In genomic region chr11:17972987-17973386, GRCh38 we compare ENCODE assay signal across 8 cellular contexts. TPM values are rescaled to one million over a fixed set of nuclear protein-coding genes. Genes with fewer than 3 reads are reported as not detected.
DNase-seq lines count a peak whose midpoint lies in the region; ATAC-seq, FAIRE-seq and TF ChIP-seq lines count a peak whose summit lies in the region.

No MANE protein-coding gene starts in this region.

- H3K36me3 ChIP-seq in SJSA1, result no peaks in the 10 kb centered on the region; the same call in 1 of the 2 replicates
- no peaks in the 10 kb centered on the region for H3K36me3 ChIP-seq in parathyroid adenoma (ENCODE audit: control insufficient read depth, insufficient read depth, low read length)

- H3K9ac ChIP-seq in parathyroid adenoma, result no peak overlapping the region

- WGBS in A549 (ENCODE audit: missing lambda C conversion rate), result 72% methylated on average over 5 of the region's 5 CpGs

- no peaks in the 10 kb centered on the region for H3K4me1 ChIP-seq in A549
- no peaks in the 10 kb centered on the region for H3K4me1 ChIP-seq in SJSA1 (replicated peaks)
- no peaks in the 10 kb centered on the region for H3K4me1 ChIP-seq in parathyroid adenoma

- TF ChIP-seq RAD21 in A549 (conservative IDR thresholded peaks at IDR 0.05 in 1 of 2, IDR thresholded peaks at IDR 0.05 in 1 of 2), result peak in 1 of 2 experiments; percentile 48; a peak in 2 of 5 replicates

- no peak overlapping the region for H2AFZ ChIP-seq in parathyroid adenoma

- no peaks in the 10 kb centered on the region for H3K79me2 ChIP-seq in parathyroid adenoma

- no peak overlapping the region for H3K4me3 ChIP-seq in A549
- H3K4me3 ChIP-seq in SJSA1, result no peak overlapping the region
- H3K4me3 ChIP-seq in fibroblast of pulmonary artery (replicated peaks; ENCODE audit: low read depth, low read length), result no peak overlapping the region
- no peak overlapping the region for H3K4me3 ChIP-seq in parathyroid adenoma (ENCODE audit: low read depth, low read length)

- peak; percentile 66 to 90; a peak in 5 of 6 replicates for ATAC-seq in A549
- no peak for ATAC-seq in activated CD4-positive, CD25-positive, alpha-beta regulatory T cell treated with anti-CD3 and anti-CD28 coated beads, Interleukin-2, amount 50 U/mL, for 24 hours
- no peak for ATAC-seq in GM21723 (IDR thresholded peaks at IDR 0.05; ENCODE audit: unreplicated experiment)

- DNase-seq in A549 (ENCODE audit: low read depth in 1 of 2, low spot score in 1 of 2), result peak; percentile 23 to 62
- peak; percentile 95 for DNase-seq in H4 (ENCODE audit: low spot score)
- DNase-seq in SJSA1 (ENCODE audit: low read depth in 1 of 2, low spot score in 2 of 2), result peak; percentile 14 to 68
- peak; percentile 86 for DNase-seq in fibroblast of pulmonary artery (ENCODE audit: low read depth)
- no peak for DNase-seq in DMS153 (lab: John Stamatoyannopoulos, UW)

- no peak for TF ChIP-seq EP300 in A549 (IDR thresholded peaks at IDR 0.05)

- no peak overlapping the region for H3K27ac ChIP-seq in A549
- no peak overlapping the region for H3K27ac ChIP-seq in SJSA1
- H3K27ac ChIP-seq in parathyroid adenoma, result no peak overlapping the region

- no peak for FAIRE-seq in A549 (lab: Jason Lieb, UNC)

- CTCF ChIA-PET in A549 (lab: Yijun Ruan, JAX), result interaction anchor here (0.6 to 24.3 kb wide), 11 partner anchors 11 to 374 kb away, joined by 3 to 403 read pairs (median 4); partner anchors contain the start of gene KCNC1

- no peak for TF ChIP-seq POLR2A in A549 (IDR thresholded peaks at IDR 0.05; ENCODE audit: low read length)

- H3K27me3 ChIP-seq in SJSA1 (replicated peaks), result no peaks in the 10 kb centered on the region
- no peaks in the 10 kb centered on the region for H3K27me3 ChIP-seq in parathyroid adenoma (ENCODE audit: control insufficient read depth, insufficient read depth, low read length)

- TF ChIP-seq CTCF in A549 (IDR thresholded peaks at IDR 0.05) (peak; percentile 32; the same call in 2 of the 3 replicates), fibroblast of pulmonary artery (IDR thresholded peaks at IDR 0.05; ENCODE audit: low read length, missing control alignments) (peak; percentile 91), parathyroid adenoma (IDR thresholded peaks at IDR 0.05) (peak; percentile 60)

- H3K9me3 ChIP-seq in A549 (no peaks in the 10 kb centered on the region), SJSA1 (replicated peaks) (0 out of 2 replicates have a peak, but pooled peaks cover 3% of the 10 kb centered on the region), parathyroid adenoma (ENCODE audit: control insufficient read depth, low read length) (no peaks in the 10 kb centered on the region)

- POLR2A ChIA-PET in A549 (lab: Yijun Ruan, JAX), result no interaction called here

- H3K4me2 ChIP-seq in A549 (no peak overlapping the region), parathyroid adenoma (ENCODE audit: low read length) (no peak overlapping the region)

TF ChIP-seq in A549, 52 proteins besides CTCF, POLR2A, EP300 and RAD21:
- TF ChIP-seq FOSL2 (IDR thresholded peaks at IDR 0.05) (no peak), FOSL2 (CRISPR knock-in tag; IDR thresholded peaks at IDR 0.05) (peak; percentile 14; the same call in 1 of the 2 replicates), ZFP36 (IDR thresholded peaks at IDR 0.05; ENCODE audit: borderline replicate concordance, partially characterized antibody) (no peak)

RNA-seq across cellular contexts. Expression of gene SERGEF, which starts 39.9 kb away (rescaled TPM):
- polyA plus RNA-seq in A549 (2011; rRNA removed) (24.1 and 25.6 TPM in 2 replicates), A549 (2017; fragmentation: RNase III; extraction: RNeasy Plus Mini Kit Qiagen cat#74134 plus additional on column Dnase treatment) (17.2 to 20.7 TPM (median 20.1 TPM) in 3 replicates)
- 15.1 and 16.1 TPM in 2 replicates for polyA plus RNA-seq in A549 (2012; cell fraction: cytosol; rRNA removed)
- 9.9 and 14.6 TPM in 2 replicates for polyA plus RNA-seq in A549 (2012; cell fraction: nucleus; rRNA removed)
- 26.4 and 31.0 TPM in 2 replicates for polyA minus RNA-seq in A549 (2011; rRNA and poly(A)+ RNA removed)
- 42.8 and 46.7 TPM in 2 replicates for total RNA-seq in H4 (2014; rRNA removed; shearing (Covaris generic))
- 13.3 and 18.3 TPM in 2 replicates for total RNA-seq in SJSA1 (2014; rRNA removed; shearing (Covaris generic))

Comparison
In these comparisons a context has a peak if more than half of its experiments do, and no peak if none do; other contexts are left out.
1. ATAC-seq: peak in A549 (2 of 2); none in activated CD4-positive, CD25-positive, alpha-beta regulatory T cell treated with anti-CD3 and anti-CD28 coated beads, Interleukin-2, amount 50 U/mL, for 24 hours (0 of 2) and GM21723 (single experiment).
2. CTCF ChIP-seq: peak in every context shown above with its lines; median percentile 91 in fibroblast of pulmonary artery; 60 in parathyroid adenoma; 32 in A549.